In genomic region chr1:159994896-159995295, GRCh38 we compare ENCODE assay signal across 9 cellular contexts. TPM values are rescaled to one million over a fixed set of nuclear protein-coding genes. Genes with fewer than 3 reads are reported as not detected.
"Had no signal": no experiment of that assay in that cellular context is flagged by ENCODE, and none has a peak within 500 bp of the region (broad histone marks: within the 10 kb centered on the region; RNA-seq: fewer than 3 reads in every experiment).

No MANE protein-coding gene starts in this region.

- FAIRE-seq: H1, H54, HTR-8/SVneo, K562 had no signal

- H3K4me3 ChIP-seq: GM23338, K562 had no signal

- ATAC-seq: GM23338, K562 had no signal

- H3K4me2 ChIP-seq: GM23338 had no signal

- H3K9me3 Mint-ChIP-seq: GM23338, H9 had no signal

- DNase-seq: H9, HCEC 1CT, IMR-90 had no signal

- H3K27ac Mint-ChIP-seq: GM23338, H9 had no signal

- H2AFZ ChIP-seq: GM23338 had no signal

- H3K4me3 Mint-ChIP-seq: GM23338, H9 had no signal

RNA-seq across cellular contexts. Expression of gene SLAMF9, which starts 40.9 kb away (rescaled TPM):
- total RNA-seq: GM23338, H1, H9, HT-29, K562 had no signal
- polyA plus RNA-seq: GM23338, H1 had no signal

RNA-seq across cellular contexts. Expression of gene IGSF9, which starts 49.5 kb away (rescaled TPM):
- total RNA-seq: IMR-90 had no signal
